ENCODE assay signal across 3 cellular contexts in the genomic region with DNA sequence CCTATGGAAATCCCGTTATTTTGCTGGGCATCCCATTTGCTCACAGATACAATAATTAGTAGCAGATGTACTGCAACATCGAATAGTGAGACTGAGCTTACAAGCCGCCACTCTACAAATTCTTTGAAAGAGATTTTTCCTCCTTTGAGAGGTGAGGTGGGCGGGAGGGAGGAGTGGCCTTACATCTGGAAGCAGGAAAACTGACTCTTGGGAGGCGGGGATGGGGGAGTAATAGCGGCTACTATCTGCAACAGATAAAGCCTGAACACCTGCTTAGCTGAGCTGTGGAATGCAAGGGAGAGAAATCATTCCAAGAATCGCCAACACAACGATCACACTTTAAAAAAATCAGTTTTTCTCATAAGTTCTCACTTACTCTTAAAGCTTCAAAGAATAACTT.
A peak's percentile ranks its signal among the peaks of the same experiment; 100 is the strongest.
TF ChIP-seq lines count a peak whose summit lies in the region.

No MANE protein-coding gene starts in this region.

TF ChIP-seq in SK-N-SH treated with all-trans-retinoic acid at 6 μM for 48 hours, 23 proteins besides CTCF, POLR2A, EP300 and RAD21:
- TF ChIP-seq ZFP3 (CRISPR knock-in tag; IDR thresholded peaks at IDR 0.05) = no peak
- peak; percentile 41; the same call in 1 of the 2 replicates for TF ChIP-seq TCF4 (CRISPR knock-in tag; IDR thresholded peaks at IDR 0.05; ENCODE audit: borderline replicate concordance)
- TF ChIP-seq SNAI2 (CRISPR knock-in tag; IDR thresholded peaks at IDR 0.05) = no peak

TF ChIP-seq in SK-N-SH, 30 proteins besides CTCF, POLR2A, EP300 and RAD21:
- TF ChIP-seq, protein P1, sequence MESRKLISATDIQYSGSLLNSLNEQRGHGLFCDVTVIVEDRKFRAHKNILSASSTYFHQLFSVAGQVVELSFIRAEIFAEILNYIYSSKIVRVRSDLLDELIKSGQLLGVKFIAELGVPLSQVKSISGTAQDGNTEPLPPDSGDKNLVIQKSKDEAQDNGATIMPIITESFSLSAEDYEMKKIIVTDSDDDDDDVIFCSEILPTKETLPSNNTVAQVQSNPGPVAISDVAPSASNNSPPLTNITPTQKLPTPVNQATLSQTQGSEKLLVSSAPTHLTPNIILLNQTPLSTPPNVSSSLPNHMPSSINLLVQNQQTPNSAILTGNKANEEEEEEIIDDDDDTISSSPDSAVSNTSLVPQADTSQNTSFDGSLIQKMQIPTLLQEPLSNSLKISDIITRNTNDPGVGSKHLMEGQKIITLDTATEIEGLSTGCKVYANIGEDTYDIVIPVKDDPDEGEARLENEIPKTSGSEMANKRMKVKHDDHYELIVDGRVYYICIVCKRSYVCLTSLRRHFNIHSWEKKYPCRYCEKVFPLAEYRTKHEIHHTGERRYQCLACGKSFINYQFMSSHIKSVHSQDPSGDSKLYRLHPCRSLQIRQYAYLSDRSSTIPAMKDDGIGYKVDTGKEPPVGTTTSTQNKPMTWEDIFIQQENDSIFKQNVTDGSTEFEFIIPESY (IDR thresholded peaks at IDR 0.05; ENCODE audit: borderline replicate concordance, low read depth) = no peak
- TF ChIP-seq IRF3 (IDR thresholded peaks at IDR 0.05; ENCODE audit: low read depth, low read length) (no peak), REST (IDR thresholded peaks at IDR 0.05; ENCODE audit: low read depth, low read length) (no peak)
TF ChIP-seq in SK-N-SH: peak in this region for 0.

TF ChIP-seq in H1, 55 proteins besides CTCF, POLR2A, EP300 and RAD21:
- TF ChIP-seq TCF12 (IDR thresholded peaks at IDR 0.05; ENCODE audit: low read depth, low read length) (0 out of 2 replicates have a peak, but pooled peaks have one; percentile 40), MAFK (IDR thresholded peaks at IDR 0.05; ENCODE audit: low read depth, low read length) (no peak)
